Comparison of ENCODE assay signal across 8 cellular contexts in genomic region chr2:68943581-68944568, GRCh38. TPM values are rescaled to one million over a fixed set of nuclear protein-coding genes. Genes with fewer than 3 reads are reported as not detected.
DNase-seq lines count a peak whose midpoint lies in the region; ATAC-seq and TF ChIP-seq lines count a peak whose summit lies in the region.

No MANE protein-coding gene starts in this region.

- no peaks in the 10 kb centered on the region for H3K36me3 Mint-ChIP-seq in WTC11
- no peaks in the 10 kb centered on the region for H3K36me3 Mint-ChIP-seq in central memory CD8-positive, alpha-beta T cell (ENCODE audit: insufficient read depth)

- CTCF ChIA-PET in WTC11 (lab: Charles Lee) = interaction anchor here (0.5 to 2.7 kb wide), 54 partner anchors 8 to 781 kb away, joined by 3 to 45 read pairs (median 4); partner anchors contain the start of genes ANTXR1, APLF, FBXO48 and NFU1

- no peak overlapping the region for H3K27ac Mint-ChIP-seq in WTC11
- no peak overlapping the region for H3K27ac Mint-ChIP-seq in central memory CD8-positive, alpha-beta T cell (ENCODE audit: low read depth)

- H3K4me3 Mint-ChIP-seq in WTC11 = peak overlapping the region; percentile 70
- no peak overlapping the region for H3K4me3 Mint-ChIP-seq in central memory CD8-positive, alpha-beta T cell

- DNase-seq in COLO829 (ENCODE audit: low spot score) (peak; percentile 56), HFF-Myc (ENCODE audit: extremely low read depth, low read depth) (peak; percentile 31), NCI-H226 (peak; percentile 69), WTC11 (ENCODE audit: low spot score) (peak; percentile 70), islet precursor cell (peak; percentile 83)
- DNase-seq in central memory CD8-positive, alpha-beta T cell (ENCODE audit: low spot score in 2 of 2) = peak; percentile 44 to 45
- peak; percentile 49 for DNase-seq in stimulated activated CD4-positive, alpha-beta T cell treated with anti-CD3 and anti-CD28 coated beads, Interleukin-1b, Interleukin-23, amount 100 ng/mL, for 48 hours

- peaks cover 9% of the 10 kb centered on the region for H3K27me3 Mint-ChIP-seq in WTC11 (ENCODE audit: low read depth)
- H3K27me3 Mint-ChIP-seq in central memory CD8-positive, alpha-beta T cell = peaks cover 90% of the 10 kb centered on the region

- H3K4me1 Mint-ChIP-seq in WTC11 = peaks cover 12% of the 10 kb centered on the region
- peaks cover 6% of the 10 kb centered on the region for H3K4me1 Mint-ChIP-seq in central memory CD8-positive, alpha-beta T cell

- H3K4me3 ChIP-seq in HFF-Myc (replicated peaks; ENCODE audit: low read depth, low read length) = no peak overlapping the region

- ATAC-seq in WTC11 (peak; percentile 93), HG03108 (IDR thresholded peaks at IDR 0.05; ENCODE audit: unreplicated experiment) (no peak)
- peak; percentile 67 for ATAC-seq in central memory CD8-positive, alpha-beta T cell (replicated peaks; ENCODE audit: extremely low read depth, poor library complexity, severe bottlenecking)

- H3K9me3 Mint-ChIP-seq in WTC11 = peaks cover 14% of the 10 kb centered on the region
- no peaks in the 10 kb centered on the region for H3K9me3 Mint-ChIP-seq in central memory CD8-positive, alpha-beta T cell

- POLR2A ChIA-PET in WTC11 (lab: Charles Lee) = no interaction called here

- TF ChIP-seq CTCF in HFF-Myc (IDR thresholded peaks at IDR 0.05; ENCODE audit: low read depth, low read length, missing control alignments) (peak; percentile 77), WTC11 (IDR thresholded peaks at IDR 0.05) (peak; percentile 73)

TF ChIP-seq in WTC11, 78 proteins besides CTCF, POLR2A, EP300 and RAD21:
- TF ChIP-seq ATF1 (CRISPR knock-in tag; IDR thresholded peaks at IDR 0.05) (0 out of 2 replicates have a peak, but pooled peaks have one; percentile 60), SOX15 (CRISPR knock-in tag; IDR thresholded peaks at IDR 0.05) (no peak), ETV6 (CRISPR knock-in tag; IDR thresholded peaks at IDR 0.05) (0 out of 2 replicates have a peak, but pooled peaks have one; percentile 37), MXD4 (CRISPR knock-in tag; IDR thresholded peaks at IDR 0.05; ENCODE audit: borderline replicate concordance) (no peak), E2F1 (CRISPR knock-in tag; IDR thresholded peaks at IDR 0.05) (no peak), HMGXB4 (CRISPR knock-in tag; IDR thresholded peaks at IDR 0.05) (peak; percentile 53; the same call in 1 of the 2 replicates), CREM (CRISPR knock-in tag; IDR thresholded peaks at IDR 0.05) (no peak), GABPB1 (CRISPR knock-in tag; IDR thresholded peaks at IDR 0.05) (peak; percentile 14; the same call in 1 of the 2 replicates), ZSCAN18 (CRISPR knock-in tag; IDR thresholded peaks at IDR 0.05) (no peak), IRF2 (CRISPR knock-in tag; IDR thresholded peaks at IDR 0.05; ENCODE audit: borderline replicate concordance, low read depth) (no peak), ZNF121 (CRISPR knock-in tag; IDR thresholded peaks at IDR 0.05) (no peak), TP53 (CRISPR knock-in tag; IDR thresholded peaks at IDR 0.05) (no peak), ZNF423 (CRISPR knock-in tag; IDR thresholded peaks at IDR 0.05) (0 out of 2 replicates have a peak, but pooled peaks have one; percentile 10)
TF ChIP-seq in WTC11: peak in this region for 5.

RNA-seq across cellular contexts. Expression of gene GKN2, which starts 8.8 kb away (rescaled TPM):
- not detected in 3 replicates for total RNA-seq in WTC11 (2021)

RNA-seq across cellular contexts. Expression of gene GKN1, which starts 30.6 kb away (rescaled TPM):
- total RNA-seq in WTC11 (2021) = not detected in 3 replicates

Comparison
In these comparisons a context has a peak if more than half of its experiments do, and no peak if none do; other contexts are left out.
1. DNase-seq: peak in every context shown above with its lines; median percentile 83 in islet precursor cell; 70 in WTC11; 69 in NCI-H226; 56 in COLO829; 49 in stimulated activated CD4-positive, alpha-beta T cell treated with anti-CD3 and anti-CD28 coated beads, Interleukin-1b, Interleukin-23, amount 100 ng/mL, for 48 hours; 44 in central memory CD8-positive, alpha-beta T cell; 31 in HFF-Myc.